Comparison of ENCODE assay signal across 27 cellular contexts in genomic region chr1:242023805-242024204, GRCh38. TPM values are rescaled to one million over a fixed set of nuclear protein-coding genes. Genes with fewer than 3 reads are reported as not detected.
"Had no signal": no experiment of that assay in that cellular context is flagged by ENCODE, and none has a peak within 500 bp of the region (broad histone marks: within the 10 kb centered on the region; RNA-seq: fewer than 3 reads in every experiment).

No MANE protein-coding gene starts in this region.

- H3K9me3 ChIP-seq: colonic mucosa, left lung, thyroid gland, upper lobe of right lung had no signal

- H3K27ac Mint-ChIP-seq: activated CD4-positive, alpha-beta memory T cell treated with anti-CD3 and anti-CD28 coated beads for 36 hours; activated naive CD4-positive, alpha-beta T cell treated with anti-CD3 and anti-CD28 coated beads, Interleukin-2, amount 10 ng/mL, durations not matched to agents 7 days and 5 days; effector memory CD8-positive, alpha-beta T cell; immature natural killer cell; natural killer cell treated with Interleukin-12 subunit alpha and Interleukin-12 subunit beta and Interleukin-15 and Interleukin-18, amount 100 ng/mL, for 72 hours; progenitor cell of endocrine pancreas had no signal

- H3K9me3 Mint-ChIP-seq: activated CD4-positive, alpha-beta memory T cell treated with anti-CD3 and anti-CD28 coated beads for 36 hours; activated naive CD4-positive, alpha-beta T cell treated with anti-CD3 and anti-CD28 coated beads, Interleukin-2, amount 10 ng/mL, durations not matched to agents 7 days and 5 days; effector memory CD8-positive, alpha-beta T cell; immature natural killer cell; natural killer cell treated with Interleukin-12 subunit alpha and Interleukin-12 subunit beta and Interleukin-15 and Interleukin-18, amount 100 ng/mL, for 72 hours had no signal

- H3K36me3 ChIP-seq: colonic mucosa, left lung, thyroid gland, upper lobe of right lung had no signal

- H3K4me1 ChIP-seq: colonic mucosa, left lung, thyroid gland, upper lobe of right lung had no signal

- H3K27ac ChIP-seq: colonic mucosa, dorsolateral prefrontal cortex, left lung, thyroid gland, upper lobe of right lung had no signal

- H3K27me3 ChIP-seq: colonic mucosa, dorsolateral prefrontal cortex, left lung, thyroid gland, upper lobe of right lung had no signal

- H3K4me3 Mint-ChIP-seq: activated CD4-positive, alpha-beta memory T cell treated with anti-CD3 and anti-CD28 coated beads for 36 hours; activated naive CD4-positive, alpha-beta T cell treated with anti-CD3 and anti-CD28 coated beads, Interleukin-2, amount 10 ng/mL, durations not matched to agents 7 days and 5 days; effector memory CD8-positive, alpha-beta T cell; immature natural killer cell; natural killer cell treated with Interleukin-12 subunit alpha and Interleukin-12 subunit beta and Interleukin-15 and Interleukin-18, amount 100 ng/mL, for 72 hours had no signal

- DNase-seq: activated CD4-positive, alpha-beta memory T cell treated with anti-CD3 and anti-CD28 coated beads for 36 hours; activated CD4-positive, alpha-beta T cell treated with anti-CD3 and anti-CD28 coated beads for 48 hours; activated effector memory CD4-positive, alpha-beta T cell treated with anti-CD3 and anti-CD28 coated beads, Interleukin-2, amount 50 U/mL, for 16 hours; activated naive CD4-positive, alpha-beta T cell treated with anti-CD3 and anti-CD28 coated beads, Interleukin-2, amount 10 ng/mL, durations not matched to agents 7 days and 5 days; amygdala; colonic mucosa; dorsolateral prefrontal cortex; effector memory CD8-positive, alpha-beta T cell; foreskin melanocyte; immature natural killer cell; left lung; mammary epithelial cell; midbrain; stimulated activated CD4-positive, alpha-beta T cell treated with anti-CD3 and anti-CD28 coated beads, Interleukin-2, amount 100 ng/mL, for 48 hours; stimulated activated CD8-positive, alpha-beta memory T cell treated with anti-CD3 and anti-CD28 coated beads, Interleukin-4, amount 100 ng/mL, for 48 hours; stimulated activated naive CD8-positive, alpha-beta T cell treated with anti-CD3 and anti-CD28 coated beads, Interleukin-15, Interleukin-2, amounts not matched to agents 100 U/mL and 50 U/mL, for 24 hours; substantia nigra; T-helper 9 cell; thyroid gland; upper lobe of right lung had no signal

- H3K4me1 Mint-ChIP-seq: activated naive CD4-positive, alpha-beta T cell treated with anti-CD3 and anti-CD28 coated beads, Interleukin-2, amount 10 ng/mL, durations not matched to agents 7 days and 5 days; immature natural killer cell had no signal

- H3K36me3 Mint-ChIP-seq: activated CD4-positive, alpha-beta memory T cell treated with anti-CD3 and anti-CD28 coated beads for 36 hours; activated naive CD4-positive, alpha-beta T cell treated with anti-CD3 and anti-CD28 coated beads, Interleukin-2, amount 10 ng/mL, durations not matched to agents 7 days and 5 days; immature natural killer cell; natural killer cell treated with Interleukin-12 subunit alpha and Interleukin-12 subunit beta and Interleukin-15 and Interleukin-18, amount 100 ng/mL, for 72 hours had no signal

- H3K4me3 ChIP-seq: colonic mucosa, dorsolateral prefrontal cortex, left lung, thyroid gland, upper lobe of right lung had no signal

- ATAC-seq: effector memory CD8-positive, alpha-beta T cell; esophagus mucosa; left lung; natural killer cell treated with Interleukin-12 subunit alpha and Interleukin-12 subunit beta and Interleukin-15 and Interleukin-18, amount 100 ng/mL, for 72 hours; stimulated activated naive CD8-positive, alpha-beta T cell treated with anti-CD3 and anti-CD28 coated beads, Interleukin-15, Interleukin-2, amounts not matched to agents 100 U/mL and 50 U/mL, for 24 hours; upper lobe of right lung had no signal

- H3K27me3 Mint-ChIP-seq: activated naive CD4-positive, alpha-beta T cell treated with anti-CD3 and anti-CD28 coated beads, Interleukin-2, amount 10 ng/mL, durations not matched to agents 7 days and 5 days; effector memory CD8-positive, alpha-beta T cell had no signal

RNA-seq across cellular contexts. Expression of gene MAP1LC3C, which starts 24.9 kb away (rescaled TPM):
- total RNA-seq: activated CD4-positive, alpha-beta memory T cell treated with anti-CD3 and anti-CD28 coated beads for 36 hours; bronchial epithelial cell; colonic mucosa; endothelial cell of umbilical vein; esophagus mucosa; kidney epithelial cell; mammary epithelial cell; natural killer cell treated with Interleukin-12 subunit alpha and Interleukin-12 subunit beta and Interleukin-15 and Interleukin-18, amount 100 ng/mL, for 72 hours; osteocyte; progenitor cell of endocrine pancreas had no signal
